Comparison of ENCODE assay signal across 1 cellular context in the genomic region with DNA sequence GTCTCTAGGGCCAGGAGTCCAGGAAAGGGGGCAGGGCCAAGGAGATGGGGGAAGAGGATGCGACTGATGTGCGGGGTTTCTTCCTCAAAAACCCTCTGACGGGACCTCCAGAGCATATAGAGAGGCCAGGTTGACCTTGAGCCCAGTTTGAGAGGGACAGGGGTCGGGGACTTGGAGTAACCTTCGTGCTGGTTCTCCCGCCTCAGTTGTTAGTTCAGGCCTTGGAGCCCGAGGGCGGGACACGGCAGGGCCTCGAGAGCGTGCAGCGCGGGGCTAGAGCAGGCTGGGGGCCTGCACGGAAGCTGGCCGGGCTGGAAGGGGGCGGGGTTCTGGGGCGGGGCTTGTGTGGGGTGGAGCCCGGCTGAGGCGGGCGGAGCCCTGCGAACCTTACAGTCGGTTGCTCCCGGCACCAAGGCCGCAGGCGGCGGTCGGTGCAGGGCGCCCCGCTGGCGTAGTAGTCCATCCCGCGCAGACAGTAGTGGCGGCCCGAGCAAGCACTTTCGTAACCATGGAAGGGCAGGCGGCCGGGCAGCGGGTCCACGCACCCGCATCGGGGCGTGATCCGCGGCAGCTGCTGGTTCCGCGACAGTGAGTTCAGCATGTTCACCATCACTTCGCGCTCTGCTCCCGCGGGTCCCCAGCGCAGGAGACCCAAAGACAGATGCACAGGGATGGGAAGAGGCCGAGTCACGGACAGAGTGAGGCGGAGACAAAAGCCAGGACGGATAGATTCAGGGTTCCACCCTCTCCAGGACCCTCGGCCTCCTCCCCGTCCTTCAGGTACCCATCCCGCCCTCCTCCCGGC.
TF ChIP-seq lines count a peak whose summit lies in the region.

No MANE protein-coding gene starts in this region.

TF ChIP-seq in H1, 55 proteins besides CTCF, POLR2A, EP300 and RAD21:
- TF ChIP-seq SP4 (IDR thresholded peaks at IDR 0.05; ENCODE audit: low read length), result no peak
- no peak for TF ChIP-seq CREB1 (IDR thresholded peaks at IDR 0.05)
- TF ChIP-seq, protein P1, sequence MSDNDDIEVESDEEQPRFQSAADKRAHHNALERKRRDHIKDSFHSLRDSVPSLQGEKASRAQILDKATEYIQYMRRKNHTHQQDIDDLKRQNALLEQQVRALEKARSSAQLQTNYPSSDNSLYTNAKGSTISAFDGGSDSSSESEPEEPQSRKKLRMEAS (IDR thresholded peaks at IDR 0.05), result peak; percentile 93
- TF ChIP-seq EZH2 (IDR thresholded peaks at IDR 0.05; ENCODE audit: low read depth, low read length, severe bottlenecking), result peak; percentile 16
- TF ChIP-seq TAF1 (IDR thresholded peaks at IDR 0.05; ENCODE audit: low read depth, low read length), result peak; percentile 43; the same call in 1 of the 2 replicates
- TF ChIP-seq BCL11A (IDR thresholded peaks at IDR 0.05; ENCODE audit: low read depth in 2 of 2, low read length in 2 of 2), result no peak
- peak in 1 of 2 experiments; percentile 87; a peak in 1 of 4 replicates for TF ChIP-seq HDAC2 (IDR thresholded peaks at IDR 0.05; ENCODE audit: borderline replicate concordance in 1 of 2, low read depth in 2 of 2, low read length in 2 of 2)
- TF ChIP-seq, protein P2, sequence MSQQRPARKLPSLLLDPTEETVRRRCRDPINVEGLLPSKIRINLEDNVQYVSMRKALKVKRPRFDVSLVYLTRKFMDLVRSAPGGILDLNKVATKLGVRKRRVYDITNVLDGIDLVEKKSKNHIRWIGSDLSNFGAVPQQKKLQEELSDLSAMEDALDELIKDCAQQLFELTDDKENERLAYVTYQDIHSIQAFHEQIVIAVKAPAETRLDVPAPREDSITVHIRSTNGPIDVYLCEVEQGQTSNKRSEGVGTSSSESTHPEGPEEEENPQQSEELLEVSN (IDR thresholded peaks at IDR 0.05), result peak; percentile 94
- TF ChIP-seq SIX5 (IDR thresholded peaks at IDR 0.05; ENCODE audit: low read depth, low read length), result no peak
- TF ChIP-seq, protein P3, sequence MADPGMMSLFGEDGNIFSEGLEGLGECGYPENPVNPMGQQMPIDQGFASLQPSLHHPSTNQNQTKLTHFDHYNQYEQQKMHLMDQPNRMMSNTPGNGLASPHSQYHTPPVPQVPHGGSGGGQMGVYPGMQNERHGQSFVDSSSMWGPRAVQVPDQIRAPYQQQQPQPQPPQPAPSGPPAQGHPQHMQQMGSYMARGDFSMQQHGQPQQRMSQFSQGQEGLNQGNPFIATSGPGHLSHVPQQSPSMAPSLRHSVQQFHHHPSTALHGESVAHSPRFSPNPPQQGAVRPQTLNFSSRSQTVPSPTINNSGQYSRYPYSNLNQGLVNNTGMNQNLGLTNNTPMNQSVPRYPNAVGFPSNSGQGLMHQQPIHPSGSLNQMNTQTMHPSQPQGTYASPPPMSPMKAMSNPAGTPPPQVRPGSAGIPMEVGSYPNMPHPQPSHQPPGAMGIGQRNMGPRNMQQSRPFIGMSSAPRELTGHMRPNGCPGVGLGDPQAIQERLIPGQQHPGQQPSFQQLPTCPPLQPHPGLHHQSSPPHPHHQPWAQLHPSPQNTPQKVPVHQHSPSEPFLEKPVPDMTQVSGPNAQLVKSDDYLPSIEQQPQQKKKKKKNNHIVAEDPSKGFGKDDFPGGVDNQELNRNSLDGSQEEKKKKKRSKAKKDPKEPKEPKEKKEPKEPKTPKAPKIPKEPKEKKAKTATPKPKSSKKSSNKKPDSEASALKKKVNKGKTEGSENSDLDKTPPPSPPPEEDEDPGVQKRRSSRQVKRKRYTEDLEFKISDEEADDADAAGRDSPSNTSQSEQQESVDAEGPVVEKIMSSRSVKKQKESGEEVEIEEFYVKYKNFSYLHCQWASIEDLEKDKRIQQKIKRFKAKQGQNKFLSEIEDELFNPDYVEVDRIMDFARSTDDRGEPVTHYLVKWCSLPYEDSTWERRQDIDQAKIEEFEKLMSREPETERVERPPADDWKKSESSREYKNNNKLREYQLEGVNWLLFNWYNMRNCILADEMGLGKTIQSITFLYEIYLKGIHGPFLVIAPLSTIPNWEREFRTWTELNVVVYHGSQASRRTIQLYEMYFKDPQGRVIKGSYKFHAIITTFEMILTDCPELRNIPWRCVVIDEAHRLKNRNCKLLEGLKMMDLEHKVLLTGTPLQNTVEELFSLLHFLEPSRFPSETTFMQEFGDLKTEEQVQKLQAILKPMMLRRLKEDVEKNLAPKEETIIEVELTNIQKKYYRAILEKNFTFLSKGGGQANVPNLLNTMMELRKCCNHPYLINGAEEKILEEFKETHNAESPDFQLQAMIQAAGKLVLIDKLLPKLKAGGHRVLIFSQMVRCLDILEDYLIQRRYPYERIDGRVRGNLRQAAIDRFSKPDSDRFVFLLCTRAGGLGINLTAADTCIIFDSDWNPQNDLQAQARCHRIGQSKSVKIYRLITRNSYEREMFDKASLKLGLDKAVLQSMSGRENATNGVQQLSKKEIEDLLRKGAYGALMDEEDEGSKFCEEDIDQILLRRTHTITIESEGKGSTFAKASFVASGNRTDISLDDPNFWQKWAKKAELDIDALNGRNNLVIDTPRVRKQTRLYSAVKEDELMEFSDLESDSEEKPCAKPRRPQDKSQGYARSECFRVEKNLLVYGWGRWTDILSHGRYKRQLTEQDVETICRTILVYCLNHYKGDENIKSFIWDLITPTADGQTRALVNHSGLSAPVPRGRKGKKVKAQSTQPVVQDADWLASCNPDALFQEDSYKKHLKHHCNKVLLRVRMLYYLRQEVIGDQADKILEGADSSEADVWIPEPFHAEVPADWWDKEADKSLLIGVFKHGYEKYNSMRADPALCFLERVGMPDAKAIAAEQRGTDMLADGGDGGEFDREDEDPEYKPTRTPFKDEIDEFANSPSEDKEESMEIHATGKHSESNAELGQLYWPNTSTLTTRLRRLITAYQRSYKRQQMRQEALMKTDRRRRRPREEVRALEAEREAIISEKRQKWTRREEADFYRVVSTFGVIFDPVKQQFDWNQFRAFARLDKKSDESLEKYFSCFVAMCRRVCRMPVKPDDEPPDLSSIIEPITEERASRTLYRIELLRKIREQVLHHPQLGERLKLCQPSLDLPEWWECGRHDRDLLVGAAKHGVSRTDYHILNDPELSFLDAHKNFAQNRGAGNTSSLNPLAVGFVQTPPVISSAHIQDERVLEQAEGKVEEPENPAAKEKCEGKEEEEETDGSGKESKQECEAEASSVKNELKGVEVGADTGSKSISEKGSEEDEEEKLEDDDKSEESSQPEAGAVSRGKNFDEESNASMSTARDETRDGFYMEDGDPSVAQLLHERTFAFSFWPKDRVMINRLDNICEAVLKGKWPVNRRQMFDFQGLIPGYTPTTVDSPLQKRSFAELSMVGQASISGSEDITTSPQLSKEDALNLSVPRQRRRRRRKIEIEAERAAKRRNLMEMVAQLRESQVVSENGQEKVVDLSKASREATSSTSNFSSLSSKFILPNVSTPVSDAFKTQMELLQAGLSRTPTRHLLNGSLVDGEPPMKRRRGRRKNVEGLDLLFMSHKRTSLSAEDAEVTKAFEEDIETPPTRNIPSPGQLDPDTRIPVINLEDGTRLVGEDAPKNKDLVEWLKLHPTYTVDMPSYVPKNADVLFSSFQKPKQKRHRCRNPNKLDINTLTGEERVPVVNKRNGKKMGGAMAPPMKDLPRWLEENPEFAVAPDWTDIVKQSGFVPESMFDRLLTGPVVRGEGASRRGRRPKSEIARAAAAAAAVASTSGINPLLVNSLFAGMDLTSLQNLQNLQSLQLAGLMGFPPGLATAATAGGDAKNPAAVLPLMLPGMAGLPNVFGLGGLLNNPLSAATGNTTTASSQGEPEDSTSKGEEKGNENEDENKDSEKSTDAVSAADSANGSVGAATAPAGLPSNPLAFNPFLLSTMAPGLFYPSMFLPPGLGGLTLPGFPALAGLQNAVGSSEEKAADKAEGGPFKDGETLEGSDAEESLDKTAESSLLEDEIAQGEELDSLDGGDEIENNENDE (IDR thresholded peaks at IDR 0.05; ENCODE audit: insufficient replicate concordance, low read length), result no peak
- TF ChIP-seq NRF1 (IDR thresholded peaks at IDR 0.05; ENCODE audit: low read depth, low read length), result no peak
- TF ChIP-seq KDM4A (IDR thresholded peaks at IDR 0.05; ENCODE audit: low read depth, low read length, severe bottlenecking), result peak; percentile 56
- 0 out of 2 replicates have a peak, but pooled peaks have one; percentile 51 for TF ChIP-seq RBBP5 (IDR thresholded peaks at IDR 0.05; ENCODE audit: borderline replicate concordance, low read depth, low read length)
- TF ChIP-seq SP2 (IDR thresholded peaks at IDR 0.05; ENCODE audit: low read length), result no peak
- no peak for TF ChIP-seq ZNF274 (IDR thresholded peaks at IDR 0.05; ENCODE audit: borderline replicate concordance, extremely low read depth, low read length)
- no peak for TF ChIP-seq SUZ12 (IDR thresholded peaks at IDR 0.05; ENCODE audit: low read length)
- TF ChIP-seq KDM5A (IDR thresholded peaks at IDR 0.05; ENCODE audit: low read length), result no peak
